Comparison of ENCODE assay signal across 1 cellular context in the genomic region with DNA sequence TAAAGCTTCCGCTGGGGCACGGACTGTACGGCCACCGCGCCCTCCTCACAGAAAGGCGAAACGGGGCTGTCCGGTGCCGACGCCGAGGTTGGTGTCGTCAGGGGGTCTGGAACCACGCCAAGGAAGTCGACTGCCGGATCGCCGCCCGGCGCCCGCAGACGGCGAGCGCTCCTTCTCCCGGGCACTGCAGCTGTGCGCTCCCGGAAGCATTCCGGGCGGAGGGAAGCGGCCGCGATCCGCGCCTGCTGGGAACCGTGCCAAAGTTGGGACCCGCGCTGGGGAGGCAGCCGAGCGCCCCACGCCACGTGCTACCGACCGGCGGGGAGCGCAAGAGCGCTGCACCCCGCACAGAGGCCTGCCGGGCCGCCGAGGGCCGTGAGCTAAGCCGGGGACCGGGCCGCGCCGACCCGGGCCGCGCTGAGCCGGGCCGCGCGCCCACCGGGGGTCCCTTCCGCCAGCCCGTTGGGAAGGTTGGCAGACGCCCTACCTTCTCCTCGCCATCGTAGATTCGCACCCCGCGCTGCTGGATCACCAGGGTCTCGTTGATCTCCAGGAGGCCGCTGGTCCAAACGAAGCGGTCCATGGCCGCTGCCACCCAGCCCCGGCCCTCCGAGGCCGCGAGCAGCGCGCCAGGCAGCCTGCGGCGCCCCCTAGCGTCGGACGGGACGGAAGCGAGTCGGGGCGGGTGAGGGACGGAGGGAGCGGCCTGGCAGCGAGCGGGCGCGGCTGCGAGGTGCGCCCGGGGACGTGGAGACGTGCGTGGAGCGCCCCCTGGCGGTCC.
TF ChIP-seq lines count a peak whose summit lies in the region.

A gene with protein sequence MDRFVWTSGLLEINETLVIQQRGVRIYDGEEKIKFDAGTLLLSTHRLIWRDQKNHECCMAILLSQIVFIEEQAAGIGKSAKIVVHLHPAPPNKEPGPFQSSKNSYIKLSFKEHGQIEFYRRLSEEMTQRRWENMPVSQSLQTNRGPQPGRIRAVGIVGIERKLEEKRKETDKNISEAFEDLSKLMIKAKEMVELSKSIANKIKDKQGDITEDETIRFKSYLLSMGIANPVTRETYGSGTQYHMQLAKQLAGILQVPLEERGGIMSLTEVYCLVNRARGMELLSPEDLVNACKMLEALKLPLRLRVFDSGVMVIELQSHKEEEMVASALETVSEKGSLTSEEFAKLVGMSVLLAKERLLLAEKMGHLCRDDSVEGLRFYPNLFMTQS (minus strand): TSS at position 623 of the 781 bp plus-strand sequence. CDS start 40 bp downstream, at position 583.

TF ChIP-seq in HepG2, 621 proteins besides CTCF, POLR2A, EP300 and RAD21 (continued from another document and continues in another):
- TF ChIP-seq TFE3 (CRISPR knock-in tag; IDR thresholded peaks at IDR 0.05) (no peak), ZFY (CRISPR knock-in tag; IDR thresholded peaks at IDR 0.05) (peak; percentile 99), ZNF251 (CRISPR knock-in tag; IDR thresholded peaks at IDR 0.05) (peak; percentile 38; the same call in 1 of the 2 replicates), ZNF292 (CRISPR knock-in tag; IDR thresholded peaks at IDR 0.05; ENCODE audit: borderline replicate concordance, low read depth) (peak; percentile 48; the same call in 1 of the 2 replicates), SAFB2 (CRISPR knock-in tag; IDR thresholded peaks at IDR 0.05; ENCODE audit: borderline replicate concordance, low read depth) (peak; percentile 94), ZNF207 (IDR thresholded peaks at IDR 0.05; ENCODE audit: borderline replicate concordance) (no peak), ZNF333 (CRISPR knock-in tag; IDR thresholded peaks at IDR 0.05; ENCODE audit: borderline replicate concordance) (no peak), RFX1 (IDR thresholded peaks at IDR 0.05) (no peak), ZNF263 (CRISPR knock-in tag; IDR thresholded peaks at IDR 0.05) (peak; percentile 72), ZNF570 (CRISPR knock-in tag; IDR thresholded peaks at IDR 0.05; ENCODE audit: borderline replicate concordance) (no peak), ZNF484 (CRISPR knock-in tag; IDR thresholded peaks at IDR 0.05; ENCODE audit: borderline replicate concordance, low read depth) (no peak), ETV6 (CRISPR knock-in tag; conservative IDR thresholded peaks at IDR 0.05) (0 out of 2 replicates have a peak, but pooled peaks have one; percentile 47), U2AF1 (optimal IDR thresholded peaks at IDR 0.05; ENCODE audit: low read depth, low read length) (no peak), ZNF747 (CRISPR knock-in tag; IDR thresholded peaks at IDR 0.05; ENCODE audit: borderline replicate concordance) (peak; percentile 70), ZNF253 (CRISPR knock-in tag; IDR thresholded peaks at IDR 0.05; ENCODE audit: borderline replicate concordance) (peak; percentile 82), JUNB (CRISPR knock-in tag; IDR thresholded peaks at IDR 0.05; ENCODE audit: borderline replicate concordance) (no peak), NR0B2 (CRISPR knock-in tag; IDR thresholded peaks at IDR 0.05) (peak; percentile 75; the same call in 1 of the 2 replicates), ARID2 (CRISPR knock-in tag; IDR thresholded peaks at IDR 0.05; ENCODE audit: borderline replicate concordance) (no peak), PHF21A (CRISPR knock-in tag; IDR thresholded peaks at IDR 0.05) (no peak), DNMT3B (CRISPR knock-in tag; conservative IDR thresholded peaks at IDR 0.05) (peak; percentile 35; the same call in 1 of the 2 replicates), ZNF33A (CRISPR knock-in tag; IDR thresholded peaks at IDR 0.05; ENCODE audit: borderline replicate concordance) (no peak), WIZ (CRISPR knock-in tag; IDR thresholded peaks at IDR 0.05) (no peak), ZBTB4 (CRISPR knock-in tag; IDR thresholded peaks at IDR 0.05; ENCODE audit: borderline replicate concordance) (no peak), ZNF782 (CRISPR knock-in tag; IDR thresholded peaks at IDR 0.05; ENCODE audit: borderline replicate concordance) (0 out of 2 replicates have a peak, but pooled peaks have one; percentile 74), PBX3 (CRISPR knock-in tag; IDR thresholded peaks at IDR 0.05; ENCODE audit: borderline replicate concordance) (peak; percentile 54; the same call in 1 of the 2 replicates), ZNF276 (CRISPR knock-in tag; IDR thresholded peaks at IDR 0.05; ENCODE audit: low read depth) (0 out of 2 replicates have a peak, but pooled peaks have one; percentile 60), NFYC (CRISPR knock-in tag; IDR thresholded peaks at IDR 0.05) (no peak), FOSL2 (CRISPR knock-in tag; IDR thresholded peaks at IDR 0.05) (peak; percentile 37), LCORL (IDR thresholded peaks at IDR 0.05) (no peak), LCORL (CRISPR knock-in tag; IDR thresholded peaks at IDR 0.05) (no peak; the same call in 1 of the 2 replicates)
- TF ChIP-seq, protein P1, sequence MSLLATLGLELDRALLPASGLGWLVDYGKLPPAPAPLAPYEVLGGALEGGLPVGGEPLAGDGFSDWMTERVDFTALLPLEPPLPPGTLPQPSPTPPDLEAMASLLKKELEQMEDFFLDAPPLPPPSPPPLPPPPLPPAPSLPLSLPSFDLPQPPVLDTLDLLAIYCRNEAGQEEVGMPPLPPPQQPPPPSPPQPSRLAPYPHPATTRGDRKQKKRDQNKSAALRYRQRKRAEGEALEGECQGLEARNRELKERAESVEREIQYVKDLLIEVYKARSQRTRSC (CRISPR knock-in tag; IDR thresholded peaks at IDR 0.05; ENCODE audit: low read depth), result peak; percentile 74; the same call in 1 of the 2 replicates
- TF ChIP-seq, protein P2, sequence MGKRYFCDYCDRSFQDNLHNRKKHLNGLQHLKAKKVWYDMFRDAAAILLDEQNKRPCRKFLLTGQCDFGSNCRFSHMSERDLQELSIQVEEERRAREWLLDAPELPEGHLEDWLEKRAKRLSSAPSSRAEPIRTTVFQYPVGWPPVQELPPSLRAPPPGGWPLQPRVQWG (CRISPR knock-in tag; IDR thresholded peaks at IDR 0.05; ENCODE audit: borderline replicate concordance, low read depth), result no peak
- TF ChIP-seq, protein P3, sequence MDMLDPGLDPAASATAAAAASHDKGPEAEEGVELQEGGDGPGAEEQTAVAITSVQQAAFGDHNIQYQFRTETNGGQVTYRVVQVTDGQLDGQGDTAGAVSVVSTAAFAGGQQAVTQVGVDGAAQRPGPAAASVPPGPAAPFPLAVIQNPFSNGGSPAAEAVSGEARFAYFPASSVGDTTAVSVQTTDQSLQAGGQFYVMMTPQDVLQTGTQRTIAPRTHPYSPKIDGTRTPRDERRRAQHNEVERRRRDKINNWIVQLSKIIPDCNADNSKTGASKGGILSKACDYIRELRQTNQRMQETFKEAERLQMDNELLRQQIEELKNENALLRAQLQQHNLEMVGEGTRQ (IDR thresholded peaks at IDR 0.05; ENCODE audit: low read depth, low read length), result no peak
- TF ChIP-seq, protein P3 (CRISPR knock-in tag; IDR thresholded peaks at IDR 0.05; ENCODE audit: borderline replicate concordance), result 0 out of 2 replicates have a peak, but pooled peaks have one; percentile 25
- TF ChIP-seq, protein P4, sequence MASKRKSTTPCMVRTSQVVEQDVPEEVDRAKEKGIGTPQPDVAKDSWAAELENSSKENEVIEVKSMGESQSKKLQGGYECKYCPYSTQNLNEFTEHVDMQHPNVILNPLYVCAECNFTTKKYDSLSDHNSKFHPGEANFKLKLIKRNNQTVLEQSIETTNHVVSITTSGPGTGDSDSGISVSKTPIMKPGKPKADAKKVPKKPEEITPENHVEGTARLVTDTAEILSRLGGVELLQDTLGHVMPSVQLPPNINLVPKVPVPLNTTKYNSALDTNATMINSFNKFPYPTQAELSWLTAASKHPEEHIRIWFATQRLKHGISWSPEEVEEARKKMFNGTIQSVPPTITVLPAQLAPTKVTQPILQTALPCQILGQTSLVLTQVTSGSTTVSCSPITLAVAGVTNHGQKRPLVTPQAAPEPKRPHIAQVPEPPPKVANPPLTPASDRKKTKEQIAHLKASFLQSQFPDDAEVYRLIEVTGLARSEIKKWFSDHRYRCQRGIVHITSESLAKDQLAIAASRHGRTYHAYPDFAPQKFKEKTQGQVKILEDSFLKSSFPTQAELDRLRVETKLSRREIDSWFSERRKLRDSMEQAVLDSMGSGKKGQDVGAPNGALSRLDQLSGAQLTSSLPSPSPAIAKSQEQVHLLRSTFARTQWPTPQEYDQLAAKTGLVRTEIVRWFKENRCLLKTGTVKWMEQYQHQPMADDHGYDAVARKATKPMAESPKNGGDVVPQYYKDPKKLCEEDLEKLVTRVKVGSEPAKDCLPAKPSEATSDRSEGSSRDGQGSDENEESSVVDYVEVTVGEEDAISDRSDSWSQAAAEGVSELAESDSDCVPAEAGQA (IDR thresholded peaks at IDR 0.05; ENCODE audit: low read depth), result no peak
- TF ChIP-seq, protein P4 (CRISPR knock-in tag; IDR thresholded peaks at IDR 0.05; ENCODE audit: borderline replicate concordance), result 0 out of 2 replicates have a peak, but pooled peaks have one; percentile 33
